Comparison of ENCODE assay signal across 23 cellular contexts in the genomic region with DNA sequence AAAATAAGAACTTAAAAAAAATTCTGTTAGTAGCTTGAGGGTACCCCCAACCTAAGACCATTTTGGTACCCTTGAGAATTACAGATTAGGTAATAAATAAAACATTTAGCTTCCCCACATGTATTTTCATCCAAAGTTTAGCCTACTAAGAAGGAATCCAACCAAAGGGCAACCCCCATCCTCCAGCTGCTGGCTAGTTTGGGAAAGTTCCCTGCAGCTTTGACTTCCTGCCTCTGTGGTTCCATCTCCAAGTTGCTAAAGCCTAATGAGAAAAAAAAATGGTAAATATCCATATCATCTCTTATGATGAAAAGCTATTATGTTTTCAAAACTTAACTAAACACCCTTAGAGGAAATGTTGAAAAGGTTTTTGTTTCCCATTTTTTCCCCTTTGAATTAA.
"Had no signal": no experiment of that assay in that cellular context is flagged by ENCODE, and none has a peak within 500 bp of the region (broad histone marks: within the 10 kb centered on the region; RNA-seq: fewer than 3 reads in every experiment).

No MANE protein-coding gene starts in this region.

- H3K4me2 ChIP-seq: KMS-11, SK-N-SH had no signal

- H3K4me1 ChIP-seq: SJSA1 had no signal

- H3K36me3 ChIP-seq: SJSA1 had no signal

- FAIRE-seq: HepG2, RCC 7860 had no signal

- H3K27ac ChIP-seq: KMS-11, SJSA1 had no signal

- H3K27me3 ChIP-seq: SJSA1 had no signal

- H3K4me3 ChIP-seq: SJSA1 had no signal

- H3K9me3 ChIP-seq: SJSA1, SK-N-SH had no signal

- ATAC-seq: HepG2 had no signal

- H3K9ac ChIP-seq: KMS-11, SK-N-SH had no signal

- DNase-seq: IMR-90, Kasumi-1, MM.1S, NCI-H1092 treated with DMSO at 0.1 percent for 48 hours, NCI-H1436, NCI-H187, NCI-H2029, NCI-H2081 treated with DMSO at 0.1 percent for 48 hours, NCI-H2171, NCI-H226, NCI-H510A, NCI-H524 treated with DMSO at 0.1 percent for 48 hours, NCI-H69, NCI-H774, Right ventricle myocardium superior, RPMI8226, SIG-M5, SK-N-SH, SW 1271 had no signal
